ENCODE assay signal across 8 cellular contexts in the genomic region with DNA sequence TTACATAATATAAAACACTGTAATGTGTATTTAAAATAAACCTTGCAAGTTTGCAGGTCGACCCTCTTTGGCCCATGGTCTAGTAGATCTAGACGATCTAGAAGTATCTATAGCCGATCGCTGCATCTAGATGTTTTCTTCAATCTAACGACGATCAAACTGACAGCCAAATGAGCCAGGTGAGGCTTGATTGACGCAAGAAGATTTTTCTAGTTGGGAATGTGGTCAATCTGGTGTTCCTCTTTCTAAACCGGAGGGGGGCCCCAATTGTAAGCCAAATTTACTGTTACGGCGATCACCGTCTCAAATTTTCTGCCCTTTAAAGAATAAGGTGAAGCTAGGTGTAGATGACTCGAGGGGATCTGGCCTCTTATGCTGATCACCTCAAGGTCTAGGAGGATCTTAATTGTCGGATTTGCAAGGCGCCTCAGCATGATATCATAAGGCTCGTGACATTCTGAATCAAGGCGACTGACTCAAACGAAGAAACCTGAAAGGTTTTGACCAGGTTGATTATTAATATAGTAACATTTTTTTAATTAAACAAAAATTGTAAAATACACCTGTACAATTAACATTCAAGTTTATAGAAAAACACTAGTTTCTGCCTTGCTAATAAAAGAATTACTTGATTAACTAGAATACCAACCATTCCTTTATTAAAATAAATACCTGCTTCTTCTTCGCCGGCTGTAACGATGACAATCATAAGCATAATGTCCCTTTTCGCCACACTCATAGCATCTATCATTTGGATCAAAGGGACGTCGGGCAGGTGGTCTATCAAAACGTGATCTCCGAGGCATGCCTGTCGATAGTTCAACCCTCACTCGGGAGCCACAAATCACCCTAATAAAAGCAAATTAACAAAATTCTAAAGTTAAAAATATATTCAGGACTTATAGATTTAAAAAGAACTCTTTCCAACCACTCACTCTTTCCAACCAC.
DNase-seq lines count a peak whose midpoint lies in the region; ATAC-seq and TF ChIP-seq lines count a peak whose summit lies in the region.

No MANE protein-coding gene starts in this region.

- peaks cover 61% of the 10 kb centered on the region for H3K36me3 ChIP-seq in SU-DHL-6 (ENCODE audit: low read length)

- peak overlapping the region; percentile 83 for H3K4me2 ChIP-seq in SU-DHL-6 (ENCODE audit: low read depth, low read length, poor library complexity, severe bottlenecking)

- no peaks in the 10 kb centered on the region for H3K27me3 ChIP-seq in SU-DHL-6 (ENCODE audit: low read length)

- peak overlapping the region; percentile 97 for H3K9ac ChIP-seq in SU-DHL-6 (ENCODE audit: low read length)

- H4K20me1 ChIP-seq in SU-DHL-6 (ENCODE audit: low read depth, low read length) = peaks cover 56% of the 10 kb centered on the region

- peaks cover 69% of the 10 kb centered on the region for H3K79me2 ChIP-seq in SU-DHL-6 (ENCODE audit: insufficient read depth, low read length)

- H3K4me3 ChIP-seq in SU-DHL-6 (ENCODE audit: insufficient read depth, low read length, poor library complexity, severe bottlenecking) = peak overlapping the region; percentile 93
- H3K4me3 ChIP-seq in foreskin fibroblast (ENCODE audit: low read depth in 1 of 2, low read length in 2 of 2) = peak overlapping the region; percentile 98 to 99
- H3K4me3 ChIP-seq in skin epidermis = peak overlapping the region; percentile 52 to 96 (median 84)

- DNase-seq in DMS 273 (lab: John Stamatoyannopoulos, UW; ENCODE audit: unreplicated experiment) (peak; percentile 45), DMS 273 treated with DMSO at 0.1 percent for 48 hours (lab: John Stamatoyannopoulos, UW) (no peak), foreskin fibroblast (no peak)
- no peak for DNase-seq in stimulated activated CD8-positive, alpha-beta memory T cell treated with anti-CD3 and anti-CD28 coated beads, Interleukin-4, amount 100 ng/mL, for 48 hours

- peaks cover 63% of the 10 kb centered on the region for H3F3A ChIP-seq in SU-DHL-6 (ENCODE audit: insufficient read depth)

- H3K27ac ChIP-seq in SU-DHL-6 (ENCODE audit: low read depth, low read length) (no peak overlapping the region), skin epidermis (peak overlapping the region in 4 of 21 experiments; percentile 0 to 99 (median 48))

- H3K9me2 ChIP-seq in SU-DHL-6 (replicated peaks; ENCODE audit: insufficient read depth, low read length) = no peaks in the 10 kb centered on the region

- H2AFZ ChIP-seq in SU-DHL-6 (ENCODE audit: low read depth, low read length, severe bottlenecking) = no peak overlapping the region

- TF ChIP-seq CTCF in SU-DHL-6 (IDR thresholded peaks at IDR 0.05; ENCODE audit: insufficient read depth, low read length, poor library complexity, severe bottlenecking) (no peak), foreskin fibroblast (IDR thresholded peaks at IDR 0.05; ENCODE audit: low read depth, low read length) (no peak)

- ATAC-seq in GM19035 (IDR thresholded peaks at IDR 0.05; ENCODE audit: unreplicated experiment) = no peak
- no peak for ATAC-seq in HG02870 (IDR thresholded peaks at IDR 0.05; ENCODE audit: unreplicated experiment)

- no peaks in the 10 kb centered on the region for H3K9me3 ChIP-seq in SU-DHL-6 (ENCODE audit: insufficient read depth, low read length)
